In the genomic region with DNA sequence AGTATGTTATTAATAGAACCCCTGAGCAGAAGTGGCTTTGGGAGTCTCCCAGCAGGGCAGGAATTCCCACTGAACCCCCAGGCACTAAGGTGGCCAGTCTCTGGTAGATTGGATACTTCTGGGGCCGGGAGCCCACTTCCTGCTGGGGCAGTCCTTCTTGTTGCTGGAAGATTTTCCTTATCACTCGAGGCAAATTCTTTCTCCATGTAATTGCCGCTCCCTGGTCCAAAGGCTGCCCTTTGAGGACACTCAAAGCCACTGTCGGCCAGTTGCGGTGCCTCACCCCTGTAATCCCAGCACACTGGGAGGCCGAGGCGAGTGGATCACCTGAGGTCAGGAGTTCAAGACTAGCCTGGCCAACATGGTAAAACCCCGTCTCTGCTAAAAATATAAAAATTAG, we compare ENCODE assay signal across 11 cellular contexts. TPM values are rescaled to one million over a fixed set of nuclear protein-coding genes. Genes with fewer than 3 reads are reported as not detected.
A peak's percentile ranks its signal among the peaks of the same experiment; 100 is the strongest.
DNase-seq lines count a peak whose midpoint lies in the region; ATAC-seq, FAIRE-seq and TF ChIP-seq lines count a peak whose summit lies in the region.
"Had no signal": no experiment of that assay in that cellular context is flagged by ENCODE, and none has a peak within 500 bp of the region (broad histone marks: within the 10 kb centered on the region; RNA-seq: fewer than 3 reads in every experiment).

No MANE protein-coding gene starts in this region.

- H3K27ac ChIP-seq in liver (ENCODE audit: low read depth in 1 of 2, low read length in 2 of 2): peak overlapping the region; percentile 66 to 68
- peak overlapping the region; percentile 58 for H3K27ac ChIP-seq in substantia nigra (ENCODE audit: low read depth, low read length, poor library complexity, severe bottlenecking)
- H3K27ac ChIP-seq: A549 had no signal

- H3K9me3 ChIP-seq in liver (ENCODE audit: control insufficient read depth in 4 of 4, low read length in 3 of 4): no peaks in the 10 kb centered on the region
- H3K9me3 ChIP-seq: A549 had no signal

- ATAC-seq in activated CD4-positive, alpha-beta T cell treated with anti-CD3 and anti-CD28 coated beads for 36 hours: no peak
- ATAC-seq in activated T-helper 17 cell treated with anti-CD3 and anti-CD28 coated beads, Interleukin-2, amount 50 U/mL, for 72 hours (replicated peaks): no peak
- ATAC-seq in GM18867 (IDR thresholded peaks at IDR 0.05; ENCODE audit: unreplicated experiment): no peak

- H3K9ac ChIP-seq in liver (ENCODE audit: low read depth in 1 of 2, low read length in 2 of 2): peak overlapping the region in 1 of 2 donors; percentile 3

- no peaks in the 10 kb centered on the region for H3K27me3 Mint-ChIP-seq in activated CD4-positive, alpha-beta T cell treated with anti-CD3 and anti-CD28 coated beads for 36 hours
- no peaks in the 10 kb centered on the region for H3K27me3 Mint-ChIP-seq in activated T-helper 17 cell treated with anti-CD3 and anti-CD28 coated beads, Interleukin-2, amount 50 U/mL, for 72 hours

- H3K27ac Mint-ChIP-seq in activated CD4-positive, alpha-beta T cell treated with anti-CD3 and anti-CD28 coated beads for 36 hours: peak overlapping the region; percentile 48
- peak overlapping the region; percentile 31 for H3K27ac Mint-ChIP-seq in activated T-helper 17 cell treated with anti-CD3 and anti-CD28 coated beads, Interleukin-2, amount 50 U/mL, for 72 hours

- CTCF ChIA-PET in activated CD4-positive, alpha-beta T cell treated with anti-CD3 and anti-CD28 coated beads for 36 hours (lab: Charles Lee): interaction anchor here (0.7 to 3.1 kb wide), 3 partner anchors 10 to 64 kb away, joined by 3 to 13 read pairs (median 4); no protein-coding TSS in a partner anchor

- no peaks in the 10 kb centered on the region for H3K27me3 ChIP-seq in liver (ENCODE audit: control insufficient read depth in 4 of 4, insufficient read depth in 4 of 4, low read length in 3 of 4)

- H3K9me3 Mint-ChIP-seq in activated CD4-positive, alpha-beta T cell treated with anti-CD3 and anti-CD28 coated beads for 36 hours (ENCODE audit: low read depth): peaks cover 3% of the 10 kb centered on the region
- H3K9me3 Mint-ChIP-seq in activated T-helper 17 cell treated with anti-CD3 and anti-CD28 coated beads, Interleukin-2, amount 50 U/mL, for 72 hours: no peaks in the 10 kb centered on the region
- H3K9me3 Mint-ChIP-seq: nephron progenitor cell had no signal

- intact Hi-C loops in activated CD4-positive, alpha-beta T cell treated with anti-CD3 and anti-CD28 coated beads for 36 hours (cut with DNase I, micrococcal nuclease): no loop called here

- peaks cover 2% of the 10 kb centered on the region for H3K36me3 Mint-ChIP-seq in activated CD4-positive, alpha-beta T cell treated with anti-CD3 and anti-CD28 coated beads for 36 hours (ENCODE audit: low read depth)
- H3K36me3 Mint-ChIP-seq in activated T-helper 17 cell treated with anti-CD3 and anti-CD28 coated beads, Interleukin-2, amount 50 U/mL, for 72 hours (ENCODE audit: low read depth): peaks cover 16% of the 10 kb centered on the region

- no peak for TF ChIP-seq RAD21 in liver (IDR thresholded peaks at IDR 0.05)

- no peak overlapping the region for H3K4me3 ChIP-seq in liver (ENCODE audit: low read depth in 1 of 3, low read length in 3 of 3)
- H3K4me3 ChIP-seq: A549 had no signal

- H3K4me1 Mint-ChIP-seq in activated CD4-positive, alpha-beta T cell treated with anti-CD3 and anti-CD28 coated beads for 36 hours: peaks cover 47% of the 10 kb centered on the region
- peaks cover 28% of the 10 kb centered on the region for H3K4me1 Mint-ChIP-seq in activated T-helper 17 cell treated with anti-CD3 and anti-CD28 coated beads, Interleukin-2, amount 50 U/mL, for 72 hours

- 78% methylated on average over 8 of the region's 8 CpGs for WGBS in liver

- no peaks in the 10 kb centered on the region for H3K36me3 ChIP-seq in liver (ENCODE audit: control insufficient read depth in 4 of 4, insufficient read depth in 3 of 4, low read depth in 1 of 4, low read length in 3 of 4)

- no peak for TF ChIP-seq CTCF in liver (IDR thresholded peaks at IDR 0.05; ENCODE audit: low read depth, low read length, missing input control)

- no peak overlapping the region for H3K4me3 Mint-ChIP-seq in activated CD4-positive, alpha-beta T cell treated with anti-CD3 and anti-CD28 coated beads for 36 hours
- peak overlapping the region; percentile 49 for H3K4me3 Mint-ChIP-seq in activated T-helper 17 cell treated with anti-CD3 and anti-CD28 coated beads, Interleukin-2, amount 50 U/mL, for 72 hours
- H3K4me3 Mint-ChIP-seq: nephron progenitor cell had no signal

- no peak for FAIRE-seq in urothelium cell line (lab: Jason Lieb, UNC)
- FAIRE-seq: A549 had no signal

- POLR2A ChIA-PET in activated CD4-positive, alpha-beta T cell treated with anti-CD3 and anti-CD28 coated beads for 36 hours (lab: Charles Lee): no interaction called here

- H3K4me1 ChIP-seq in liver (ENCODE audit: control insufficient read depth in 4 of 4, insufficient read depth in 4 of 4, low read length in 3 of 4): peaks cover 6 to 28% (median 10%) of the 10 kb centered on the region in 4 donors

- no peak for DNase-seq in activated CD4-positive, alpha-beta T cell treated with anti-CD3 and anti-CD28 coated beads for 36 hours
- DNase-seq in activated CD4-positive, alpha-beta T cell treated with anti-CD3 and anti-CD28 coated beads, Interleukin-2, amount 50 U/mL, for 48 hours: no peak
- DNase-seq in substantia nigra (lab: John Stamatoyannopoulos, UW): no peak
- no peak for DNase-seq in dedifferentiated amniotic fluid mesenchymal stem cell (ENCODE audit: extremely low spot score)
- no peak for DNase-seq in urothelium cell line (ENCODE audit: low spot score)
- DNase-seq: NCI-H774, nephron progenitor cell had no signal

TF ChIP-seq in liver, 16 proteins besides CTCF, POLR2A, EP300 and RAD21 (continues in another document):
- TF ChIP-seq SP1 (IDR thresholded peaks at IDR 0.05) (no peak), EGR1 (IDR thresholded peaks at IDR 0.05; ENCODE audit: low read depth in 2 of 2) (no peak), HNF4A (conservative IDR thresholded peaks at IDR 0.05) (no peak), HNF4G (IDR thresholded peaks at IDR 0.05) (no peak), RXRA (IDR thresholded peaks at IDR 0.05) (no peak), YY1 (IDR thresholded peaks at IDR 0.05) (no peak), FOXA1 (IDR thresholded peaks at IDR 0.05) (no peak), TAF1 (conservative IDR thresholded peaks at IDR 0.05) (no peak), GABPA (IDR thresholded peaks at IDR 0.05 in 1 of 2, conservative IDR thresholded peaks at IDR 0.05 in 1 of 2) (no peak), FOXA2 (IDR thresholded peaks at IDR 0.05) (no peak), NR2F2 (IDR thresholded peaks at IDR 0.05) (no peak)
- TF ChIP-seq, protein P1, sequence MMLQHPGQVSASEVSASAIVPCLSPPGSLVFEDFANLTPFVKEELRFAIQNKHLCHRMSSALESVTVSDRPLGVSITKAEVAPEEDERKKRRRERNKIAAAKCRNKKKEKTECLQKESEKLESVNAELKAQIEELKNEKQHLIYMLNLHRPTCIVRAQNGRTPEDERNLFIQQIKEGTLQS (IDR thresholded peaks at IDR 0.05): no peak
- TF ChIP-seq, protein P2, sequence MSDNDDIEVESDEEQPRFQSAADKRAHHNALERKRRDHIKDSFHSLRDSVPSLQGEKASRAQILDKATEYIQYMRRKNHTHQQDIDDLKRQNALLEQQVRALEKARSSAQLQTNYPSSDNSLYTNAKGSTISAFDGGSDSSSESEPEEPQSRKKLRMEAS (IDR thresholded peaks at IDR 0.05): no peak
- TF ChIP-seq, protein P3, sequence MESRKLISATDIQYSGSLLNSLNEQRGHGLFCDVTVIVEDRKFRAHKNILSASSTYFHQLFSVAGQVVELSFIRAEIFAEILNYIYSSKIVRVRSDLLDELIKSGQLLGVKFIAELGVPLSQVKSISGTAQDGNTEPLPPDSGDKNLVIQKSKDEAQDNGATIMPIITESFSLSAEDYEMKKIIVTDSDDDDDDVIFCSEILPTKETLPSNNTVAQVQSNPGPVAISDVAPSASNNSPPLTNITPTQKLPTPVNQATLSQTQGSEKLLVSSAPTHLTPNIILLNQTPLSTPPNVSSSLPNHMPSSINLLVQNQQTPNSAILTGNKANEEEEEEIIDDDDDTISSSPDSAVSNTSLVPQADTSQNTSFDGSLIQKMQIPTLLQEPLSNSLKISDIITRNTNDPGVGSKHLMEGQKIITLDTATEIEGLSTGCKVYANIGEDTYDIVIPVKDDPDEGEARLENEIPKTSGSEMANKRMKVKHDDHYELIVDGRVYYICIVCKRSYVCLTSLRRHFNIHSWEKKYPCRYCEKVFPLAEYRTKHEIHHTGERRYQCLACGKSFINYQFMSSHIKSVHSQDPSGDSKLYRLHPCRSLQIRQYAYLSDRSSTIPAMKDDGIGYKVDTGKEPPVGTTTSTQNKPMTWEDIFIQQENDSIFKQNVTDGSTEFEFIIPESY (IDR thresholded peaks at IDR 0.05): no peak
- TF ChIP-seq, protein P4, sequence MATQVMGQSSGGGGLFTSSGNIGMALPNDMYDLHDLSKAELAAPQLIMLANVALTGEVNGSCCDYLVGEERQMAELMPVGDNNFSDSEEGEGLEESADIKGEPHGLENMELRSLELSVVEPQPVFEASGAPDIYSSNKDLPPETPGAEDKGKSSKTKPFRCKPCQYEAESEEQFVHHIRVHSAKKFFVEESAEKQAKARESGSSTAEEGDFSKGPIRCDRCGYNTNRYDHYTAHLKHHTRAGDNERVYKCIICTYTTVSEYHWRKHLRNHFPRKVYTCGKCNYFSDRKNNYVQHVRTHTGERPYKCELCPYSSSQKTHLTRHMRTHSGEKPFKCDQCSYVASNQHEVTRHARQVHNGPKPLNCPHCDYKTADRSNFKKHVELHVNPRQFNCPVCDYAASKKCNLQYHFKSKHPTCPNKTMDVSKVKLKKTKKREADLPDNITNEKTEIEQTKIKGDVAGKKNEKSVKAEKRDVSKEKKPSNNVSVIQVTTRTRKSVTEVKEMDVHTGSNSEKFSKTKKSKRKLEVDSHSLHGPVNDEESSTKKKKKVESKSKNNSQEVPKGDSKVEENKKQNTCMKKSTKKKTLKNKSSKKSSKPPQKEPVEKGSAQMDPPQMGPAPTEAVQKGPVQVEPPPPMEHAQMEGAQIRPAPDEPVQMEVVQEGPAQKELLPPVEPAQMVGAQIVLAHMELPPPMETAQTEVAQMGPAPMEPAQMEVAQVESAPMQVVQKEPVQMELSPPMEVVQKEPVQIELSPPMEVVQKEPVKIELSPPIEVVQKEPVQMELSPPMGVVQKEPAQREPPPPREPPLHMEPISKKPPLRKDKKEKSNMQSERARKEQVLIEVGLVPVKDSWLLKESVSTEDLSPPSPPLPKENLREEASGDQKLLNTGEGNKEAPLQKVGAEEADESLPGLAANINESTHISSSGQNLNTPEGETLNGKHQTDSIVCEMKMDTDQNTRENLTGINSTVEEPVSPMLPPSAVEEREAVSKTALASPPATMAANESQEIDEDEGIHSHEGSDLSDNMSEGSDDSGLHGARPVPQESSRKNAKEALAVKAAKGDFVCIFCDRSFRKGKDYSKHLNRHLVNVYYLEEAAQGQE (IDR thresholded peaks at IDR 0.05): no peak

RNA-seq across cellular contexts. Expression of a gene that starts 22.6 kb away (rescaled TPM):
- total RNA-seq in activated CD4-positive, alpha-beta T cell treated with anti-CD3 and anti-CD28 coated beads for 36 hours: 100 to 1,000 TPM; 107 to 116 TPM
- total RNA-seq in activated T-helper 17 cell treated with anti-CD3 and anti-CD28 coated beads, Interleukin-2, amount 50 U/mL, for 72 hours: 100 to 1,000 TPM; 291 to 379 TPM
- total RNA-seq in liver: 10 to 100 TPM; 16.0 to 16.9 TPM
- 10 to 100 TPM in 1 of 2 donors, 1 to 10 TPM in 1; 7.2 to 19.6 TPM for polyA plus RNA-seq in liver

Comparison
In these comparisons a context has a peak if more than half of its experiments do, and no peak if none do; other contexts are left out.
1. RNA of a gene that starts 22.6 kb away (total RNA-seq): 291 to 379 TPM in activated T-helper 17 cell treated with anti-CD3 and anti-CD28 coated beads, Interleukin-2, amount 50 U/mL, for 72 hours and 107 to 116 TPM in activated CD4-positive, alpha-beta T cell treated with anti-CD3 and anti-CD28 coated beads for 36 hours; 16.0 to 16.9 TPM in liver; every median in the first group is over 4 times any median in the second.